ENCODE assay signal across 9 cellular contexts in genomic region chr4:190020790-190021717, GRCh38. TPM values are rescaled to one million over a fixed set of nuclear protein-coding genes. Genes with fewer than 3 reads are reported as not detected.
DNase-seq lines count a peak whose midpoint lies in the region; ATAC-seq, FAIRE-seq and TF ChIP-seq lines count a peak whose summit lies in the region.
"Had no signal": no experiment of that assay in that cellular context is flagged by ENCODE, and none has a peak within 500 bp of the region (broad histone marks: within the 10 kb centered on the region; RNA-seq: fewer than 3 reads in every experiment).

No MANE protein-coding gene starts in this region.

- TF ChIP-seq CTCF in astrocyte (IDR thresholded peaks at IDR 0.05; ENCODE audit: insufficient read depth, low read depth, low read length) (no peak), suprapubic skin (IDR thresholded peaks at IDR 0.05) (no peak)

- intact Hi-C loops in activated CD4-positive, alpha-beta T cell treated with anti-CD3 and anti-CD28 coated beads for 36 hours (cut with DNase I, micrococcal nuclease), result loop anchor here in 1 of 2 experiments (5.0 kb wide), 1 partner anchor 79 kb away; the partner anchor contains the start of gene FRG1

- H3K36me3 ChIP-seq in astrocyte (ENCODE audit: insufficient read depth, low read length) (no peaks in the 10 kb centered on the region), iPS-18a (ENCODE audit: control insufficient read depth, low read depth, low read length) (no peaks in the 10 kb centered on the region), suprapubic skin (no peaks in the 10 kb centered on the region)

- CTCF ChIA-PET in activated CD4-positive, alpha-beta T cell treated with anti-CD3 and anti-CD28 coated beads for 36 hours (lab: Charles Lee), result no interaction called here

- H3K4me3 Mint-ChIP-seq in activated CD4-positive, alpha-beta T cell treated with anti-CD3 and anti-CD28 coated beads for 36 hours, result peak overlapping the region; percentile 57
- no peak overlapping the region for H3K4me3 Mint-ChIP-seq in astrocyte (ENCODE audit: unreplicated experiment)

- peak; percentile 55 for DNase-seq in activated CD4-positive, alpha-beta T cell treated with anti-CD3 and anti-CD28 coated beads for 36 hours
- no peak for DNase-seq in activated CD4-positive, alpha-beta T cell treated with anti-CD3 and anti-CD28 coated beads, Interleukin-2, amount 50 U/mL, for 4 hours
- DNase-seq in astrocyte (ENCODE audit: low read depth) (peak; percentile 7), suprapubic skin (ENCODE audit: low spot score in 2 of 2) (no peak), NK-92 (lab: John Stamatoyannopoulos, UW; ENCODE audit: unreplicated experiment) (no peak), HCEC 1CT (no peak)

- TF ChIP-seq EP300 in suprapubic skin (IDR thresholded peaks at IDR 0.05), result no peak

- H3K4me2 ChIP-seq in astrocyte (ENCODE audit: low read length), result peak overlapping the region; percentile 73

- H3K9ac ChIP-seq in astrocyte (ENCODE audit: low read length) (no peak overlapping the region), iPS-18a (ENCODE audit: low read length) (no peak overlapping the region)

- no peak for TF ChIP-seq POLR2A in suprapubic skin (IDR thresholded peaks at IDR 0.05)

- no peaks in the 10 kb centered on the region for H3K79me2 ChIP-seq in astrocyte (ENCODE audit: insufficient read depth, low read length)

- peaks cover 2% of the 10 kb centered on the region for H3K36me3 Mint-ChIP-seq in activated CD4-positive, alpha-beta T cell treated with anti-CD3 and anti-CD28 coated beads for 36 hours (ENCODE audit: low read depth)
- H3K36me3 Mint-ChIP-seq in astrocyte (ENCODE audit: low read depth, unreplicated experiment), result no peaks in the 10 kb centered on the region

- H3K27me3 ChIP-seq in astrocyte (ENCODE audit: insufficient read depth, low read length) (peaks cover 49% of the 10 kb centered on the region), iPS-18a (ENCODE audit: control insufficient read depth, insufficient read depth, low read length) (peaks cover 78% of the 10 kb centered on the region), suprapubic skin (peaks cover 64% of the 10 kb centered on the region)

- H3K4me3 ChIP-seq in astrocyte (ENCODE audit: insufficient read depth, low read depth, low read length), result peak overlapping the region; percentile 23
- H3K4me3 ChIP-seq in iPS-18a (ENCODE audit: low read length), result peak overlapping the region; percentile 64
- H3K4me3 ChIP-seq in suprapubic skin, result peak overlapping the region; percentile 31

- H3K4me1 ChIP-seq in astrocyte (ENCODE audit: insufficient read depth, low read length) (no peaks in the 10 kb centered on the region), iPS-18a (ENCODE audit: control insufficient read depth, low read depth, low read length) (peaks cover 9% of the 10 kb centered on the region), suprapubic skin (peaks cover 43% of the 10 kb centered on the region)

- no peak overlapping the region for H3K27ac Mint-ChIP-seq in activated CD4-positive, alpha-beta T cell treated with anti-CD3 and anti-CD28 coated beads for 36 hours
- H3K27ac Mint-ChIP-seq in astrocyte (ENCODE audit: unreplicated experiment), result no peak overlapping the region

- H3K4me1 Mint-ChIP-seq in activated CD4-positive, alpha-beta T cell treated with anti-CD3 and anti-CD28 coated beads for 36 hours, result peaks cover 29% of the 10 kb centered on the region
- no peaks in the 10 kb centered on the region for H3K4me1 Mint-ChIP-seq in astrocyte (ENCODE audit: low read depth, unreplicated experiment)

- H3K27me3 Mint-ChIP-seq in activated CD4-positive, alpha-beta T cell treated with anti-CD3 and anti-CD28 coated beads for 36 hours, result peaks cover 48% of the 10 kb centered on the region
- H3K27me3 Mint-ChIP-seq in astrocyte (ENCODE audit: low read depth, unreplicated experiment), result peaks cover 43% of the 10 kb centered on the region

- 4% methylated on average over 14 of the region's 55 CpGs for WGBS in suprapubic skin

- peaks cover 14% of the 10 kb centered on the region for H3K9me3 ChIP-seq in astrocyte (ENCODE audit: insufficient read depth, low read depth, low read length)
- no peaks in the 10 kb centered on the region for H3K9me3 ChIP-seq in iPS-18a (ENCODE audit: control insufficient read depth, low read depth, low read length)
- no peaks in the 10 kb centered on the region for H3K9me3 ChIP-seq in suprapubic skin

- H3K27ac ChIP-seq in astrocyte (ENCODE audit: low read depth, low read length), result no peak overlapping the region
- H3K27ac ChIP-seq in iPS-18a (ENCODE audit: low read length), result no peak overlapping the region
- H3K27ac ChIP-seq in suprapubic skin, result no peak overlapping the region
- H3K27ac ChIP-seq: 22Rv1 had no signal

- H4K20me1 ChIP-seq in astrocyte (ENCODE audit: insufficient read depth, low read length), result no peaks in the 10 kb centered on the region

- peak overlapping the region; percentile 47 for H2AFZ ChIP-seq in astrocyte (ENCODE audit: low read depth, low read length)

- no peaks in the 10 kb centered on the region for H3K9me3 Mint-ChIP-seq in activated CD4-positive, alpha-beta T cell treated with anti-CD3 and anti-CD28 coated beads for 36 hours (ENCODE audit: low read depth)
- peaks cover 32% of the 10 kb centered on the region for H3K9me3 Mint-ChIP-seq in astrocyte (ENCODE audit: unreplicated experiment)

- POLR2A ChIA-PET in activated CD4-positive, alpha-beta T cell treated with anti-CD3 and anti-CD28 coated beads for 36 hours (lab: Charles Lee), result no interaction called here

- no peak for FAIRE-seq in astrocyte (lab: Jason Lieb, UNC)

- peak; percentile 44 for ATAC-seq in activated CD4-positive, alpha-beta T cell treated with anti-CD3 and anti-CD28 coated beads for 36 hours
- no peak for ATAC-seq in HG03439 (IDR thresholded peaks at IDR 0.05; ENCODE audit: unreplicated experiment)

RNA-seq across cellular contexts. Expression of gene FRG2, which starts 6.0 kb away (rescaled TPM):
- not detected for total RNA-seq in activated CD4-positive, alpha-beta T cell treated with anti-CD3 and anti-CD28 coated beads for 36 hours
- not detected in 2 replicates for total RNA-seq in astrocyte
- not detected for total RNA-seq in suprapubic skin

RNA-seq across cellular contexts. Expression of gene DBET, which starts 43.2 kb away (rescaled TPM):
- not detected for total RNA-seq in activated CD4-positive, alpha-beta T cell treated with anti-CD3 and anti-CD28 coated beads for 36 hours
- total RNA-seq in astrocyte (not detected in 2 replicates), suprapubic skin (not detected)

Comparison
In these comparisons a context has a peak if more than half of its experiments do, and no peak if none do; other contexts are left out.
1. DNase-seq: peak in activated CD4-positive, alpha-beta T cell treated with anti-CD3 and anti-CD28 coated beads for 36 hours (single experiment) and astrocyte (single experiment); none in activated CD4-positive, alpha-beta T cell treated with anti-CD3 and anti-CD28 coated beads, Interleukin-2, amount 50 U/mL, for 4 hours (0 of 2), suprapubic skin (0 of 2), NK-92 (single experiment) and HCEC 1CT (single experiment).
2. Peak in every context shown above with its lines, with median percentiles within 50 percentile points of each other: H3K4me3 ChIP-seq.